Comparison of ENCODE assay signal across 8 cellular contexts in the genomic region with DNA sequence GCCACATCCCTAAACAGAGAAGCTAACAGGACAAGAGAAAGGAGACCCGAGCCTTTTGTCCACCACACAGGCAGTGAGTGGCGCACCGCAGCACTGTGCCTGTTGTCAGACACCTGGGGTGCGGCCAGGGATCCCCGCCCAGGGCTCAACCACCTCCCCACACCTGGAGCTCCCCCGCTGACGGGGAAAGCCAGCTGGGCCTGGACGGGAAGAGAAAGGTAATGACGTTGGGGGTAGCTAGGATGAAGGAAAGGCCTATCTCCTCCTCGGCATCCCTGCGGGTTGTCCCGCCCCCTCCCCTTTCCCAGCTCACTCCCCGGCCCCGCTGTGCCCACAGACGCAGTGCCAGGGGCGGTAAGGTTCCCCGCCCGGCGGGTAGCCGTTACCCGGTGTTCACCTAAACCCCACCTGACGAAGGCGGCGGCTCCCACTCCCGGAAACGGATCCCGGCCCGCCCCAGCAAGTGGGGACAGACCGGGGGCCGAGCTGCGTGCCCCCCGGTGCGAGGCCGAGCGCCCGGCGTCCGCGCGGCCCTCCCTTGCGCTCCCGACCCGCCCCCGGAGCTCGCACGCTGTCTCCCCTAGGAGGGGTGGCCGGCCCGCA. TPM values are rescaled to one million over a fixed set of nuclear protein-coding genes. Genes with fewer than 3 reads are reported as not detected.
DNase-seq lines count a peak whose midpoint lies in the region; ATAC-seq and TF ChIP-seq lines count a peak whose summit lies in the region.

No MANE protein-coding gene starts in this region.

- ATAC-seq in HG02852 (IDR thresholded peaks at IDR 0.05; ENCODE audit: unreplicated experiment) (peak; percentile 12), left ventricle myocardium superior (peak; percentile 10), sciatic nerve (peak; percentile 1)

- DNase-seq in GM13976 (ENCODE audit: low spot score), result peak; percentile 59
- DNase-seq in OCI-LY7 (ENCODE audit: low spot score), result peak; percentile 61
- DNase-seq in activated naive CD4-positive, alpha-beta T cell treated with anti-CD3 and anti-CD28 coated beads, Interleukin-2, amount 50 U/mL, for 16 hours, result peak; percentile 50
- DNase-seq in left ventricle myocardium superior, result peak; percentile 42
- peak; percentile 69 for DNase-seq in sciatic nerve (ENCODE audit: low spot score)
- no peak for DNase-seq in HCEC 1CT
- no peak for DNase-seq in NCI-H187 treated with DMSO at 0.1 percent for 48 hours (lab: John Stamatoyannopoulos, UW)

- in situ Hi-C loops in GM13976 (cut with MboI; ENCODE audit: low sequenced_read_pairs, unreplicated experiment), result no loop called here

- peak overlapping the region; percentile 82 for H3K4me3 ChIP-seq in OCI-LY7 (ENCODE audit: low read depth, low read length, poor library complexity, severe bottlenecking)

- H3K4me1 ChIP-seq in OCI-LY7 (ENCODE audit: insufficient read depth, low read length, poor library complexity, severe bottlenecking), result peaks cover 13% of the 10 kb centered on the region

- intact Hi-C loops in OCI-LY7 (cut with micrococcal nuclease; ENCODE audit: unreplicated experiment) (loop anchor here (2.0 kb wide), 2 partner anchors 46 to 140 kb away; no protein-coding TSS in a partner anchor), left ventricle myocardium superior (cut with micrococcal nuclease) (no loop called here), sciatic nerve (cut with DNase I) (no loop called here)

- TF ChIP-seq CTCF in GM13976 (IDR thresholded peaks at IDR 0.05; ENCODE audit: borderline replicate concordance, control extremely low read depth, extremely low read depth, insufficient read depth, missing control alignments) (no peak), OCI-LY7 (conservative IDR thresholded peaks at IDR 0.05; ENCODE audit: low read length) (no peak; the same call in 1 of the 2 replicates)

- peak overlapping the region; percentile 84 for H3K4me2 ChIP-seq in OCI-LY7 (ENCODE audit: low read length)

- POLR2A ChIA-PET in OCI-LY7 (lab: Charles Lee), result interaction anchor here (0.6 to 2.0 kb wide), 11 partner anchors 11 to 59 kb away, joined by 3 to 7 read pairs (median 4); partner anchors contain the start of genes CENATAC and VPS11

- no peaks in the 10 kb centered on the region for H3K9me2 ChIP-seq in OCI-LY7 (ENCODE audit: insufficient read depth, low read length)

- H3K79me2 ChIP-seq in OCI-LY7 (ENCODE audit: insufficient read depth, low read depth, low read length), result peaks cover 22% of the 10 kb centered on the region

- no peaks in the 10 kb centered on the region for H3K9me3 ChIP-seq in OCI-LY7 (ENCODE audit: low read length)

- no TSS peak for BruUV-seq in OCI-LY7 (replicated peaks; lab: Mats Ljungman, UMichigan)

- CTCF ChIA-PET in OCI-LY7 (lab: Charles Lee; ENCODE audit: unreplicated experiment), result interaction anchor here (0.6 to 1.0 kb wide), 3 partner anchors 98 to 317 kb away, joined by 3 to 5 read pairs (median 4); no protein-coding TSS in a partner anchor

- H3K27ac ChIP-seq in OCI-LY7 (ENCODE audit: low read depth, low read length, poor library complexity, severe bottlenecking), result peak overlapping the region; percentile 65

- no peaks in the 10 kb centered on the region for H4K20me1 ChIP-seq in OCI-LY7 (ENCODE audit: insufficient read depth, low read length)

- H3K36me3 ChIP-seq in OCI-LY7 (ENCODE audit: insufficient read depth, low read length), result peaks cover 43% of the 10 kb centered on the region

- peak overlapping the region; percentile 77; the same call in 1 of the 2 replicates for H2AFZ ChIP-seq in OCI-LY7 (ENCODE audit: low read length)

RNA-seq across cellular contexts. Expression of gene HYOU1, which starts 0.5 kb away (rescaled TPM):
- 86.6 and 97.6 TPM in 2 replicates for total RNA-seq in OCI-LY7 (2014; rRNA removed; shearing (Covaris generic))
- total RNA-seq in OCI-LY7 (2022), result 112 and 117 TPM in 2 replicates
- 64.0 TPM for total RNA-seq in left ventricle myocardium superior
- 107 TPM for total RNA-seq in sciatic nerve

RNA-seq across cellular contexts. Expression of gene VPS11, which starts 11.1 kb away (rescaled TPM):
- total RNA-seq in OCI-LY7 (2014; rRNA removed; shearing (Covaris generic)), result 32.2 and 46.1 TPM in 2 replicates
- 23.3 and 25.7 TPM in 2 replicates for total RNA-seq in OCI-LY7 (2022)
- 23.0 TPM for total RNA-seq in left ventricle myocardium superior
- 37.2 TPM for total RNA-seq in sciatic nerve

RNA-seq across cellular contexts. Expression of gene SLC37A4, which starts 25.8 kb away (rescaled TPM):
- total RNA-seq in OCI-LY7 (2014; rRNA removed; shearing (Covaris generic)), result 14.5 and 14.8 TPM in 2 replicates
- total RNA-seq in OCI-LY7 (2022) (16.6 and 20.5 TPM in 2 replicates), left ventricle myocardium superior (8.1 TPM), sciatic nerve (14.8 TPM)

RNA-seq across cellular contexts. Expression of gene HMBS, which starts 28.2 kb away (rescaled TPM):
- 12.1 and 12.2 TPM in 2 replicates for total RNA-seq in OCI-LY7 (2014; rRNA removed; shearing (Covaris generic))
- total RNA-seq in OCI-LY7 (2022) (49.6 and 50.0 TPM in 2 replicates), left ventricle myocardium superior (24.9 TPM), sciatic nerve (10.7 TPM)

RNA-seq across cellular contexts. Expression of gene TRAPPC4, which starts 37.9 kb away (rescaled TPM):
- 49.3 and 64.3 TPM in 2 replicates for total RNA-seq in OCI-LY7 (2014; rRNA removed; shearing (Covaris generic))
- 58.0 and 58.5 TPM in 2 replicates for total RNA-seq in OCI-LY7 (2022)
- 30.4 TPM for total RNA-seq in left ventricle myocardium superior
- 61.9 TPM for total RNA-seq in sciatic nerve

Comparison
In these comparisons a context has a peak if more than half of its experiments do, and no peak if none do; other contexts are left out.
1. DNase-seq: peak in GM13976 (single experiment), OCI-LY7 (single experiment), activated naive CD4-positive, alpha-beta T cell treated with anti-CD3 and anti-CD28 coated beads, Interleukin-2, amount 50 U/mL, for 16 hours (single experiment), left ventricle myocardium superior (single experiment) and sciatic nerve (single experiment); none in HCEC 1CT (single experiment) and NCI-H187 treated with DMSO at 0.1 percent for 48 hours (single experiment).
2. Peak in every context shown above with its lines, with median percentiles within 50 percentile points of each other: ATAC-seq.